Comparison of ENCODE assay signal across 8 cellular contexts in genomic region chr17:30116345-30116660, GRCh38. TPM values are rescaled to one million over a fixed set of nuclear protein-coding genes. Genes with fewer than 3 reads are reported as not detected.
DNase-seq lines count a peak whose midpoint lies in the region; ATAC-seq and TF ChIP-seq lines count a peak whose summit lies in the region.

No MANE protein-coding gene starts in this region.

- no peaks in the 10 kb centered on the region for H3K27me3 ChIP-seq in Peyer's patch

- TF ChIP-seq POLR2A in Peyer's patch (IDR thresholded peaks at IDR 0.05): no peak

- ATAC-seq in GM18511 (IDR thresholded peaks at IDR 0.05; ENCODE audit: unreplicated experiment): peak; percentile 31

- peak overlapping the region; percentile 58 to 86 (median 70) for H3K4me3 ChIP-seq in Peyer's patch
- H3K4me3 ChIP-seq in fibroblast of mammary gland (ENCODE audit: control insufficient read depth, low read depth, low read length): peak overlapping the region; percentile 84
- peak overlapping the region; percentile 96 for H3K4me3 ChIP-seq in retinal pigment epithelial cell (ENCODE audit: low read length)

- TF ChIP-seq CTCF in Peyer's patch (IDR thresholded peaks at IDR 0.05) (no peak), fibroblast of mammary gland (conservative IDR thresholded peaks at IDR 0.05; ENCODE audit: control insufficient read depth, insufficient read depth, low read depth, low read length) (no peak), retinal pigment epithelial cell (conservative IDR thresholded peaks at IDR 0.05; ENCODE audit: low read depth, low read length) (no peak)

- no peaks in the 10 kb centered on the region for H3K9me3 ChIP-seq in Peyer's patch

- peaks cover 0 to 18% (median 0%) of the 10 kb centered on the region in 3 donors for H3K36me3 ChIP-seq in Peyer's patch

- peak overlapping the region; percentile 87 to 99 (median 94) for H3K27ac ChIP-seq in Peyer's patch

- no peak for DNase-seq in Peyer's patch
- DNase-seq in fibroblast of mammary gland (ENCODE audit: low read depth): no peak
- no peak for DNase-seq in retinal pigment epithelial cell (ENCODE audit: low read depth)
- DNase-seq in activated CD4-positive, CD25-positive, alpha-beta regulatory T cell treated with anti-CD3 and anti-CD28 coated beads, Interleukin-2, amount 50 U/mL, for 72 hours: no peak
- DNase-seq in D341Med (ENCODE audit: low spot score): no peak
- no peak for DNase-seq in nucleus accumbens (lab: John Stamatoyannopoulos, UW)
- no peak for DNase-seq in GF-D8 (lab: John Stamatoyannopoulos, UW)

- H3K4me1 ChIP-seq in Peyer's patch: peaks cover 0 to 18% (median 0%) of the 10 kb centered on the region in 4 donors

RNA-seq across cellular contexts. Expression of gene NSRP1, which starts 0.3 kb away (rescaled TPM):
- total RNA-seq in Peyer's patch: 100 to 1,000 TPM in 1 of 4 donors, 10 to 100 TPM in 3; 16.5 to 134 (median 30.6) TPM
